Comparison of ENCODE assay signal across 8 cellular contexts in the genomic region with DNA sequence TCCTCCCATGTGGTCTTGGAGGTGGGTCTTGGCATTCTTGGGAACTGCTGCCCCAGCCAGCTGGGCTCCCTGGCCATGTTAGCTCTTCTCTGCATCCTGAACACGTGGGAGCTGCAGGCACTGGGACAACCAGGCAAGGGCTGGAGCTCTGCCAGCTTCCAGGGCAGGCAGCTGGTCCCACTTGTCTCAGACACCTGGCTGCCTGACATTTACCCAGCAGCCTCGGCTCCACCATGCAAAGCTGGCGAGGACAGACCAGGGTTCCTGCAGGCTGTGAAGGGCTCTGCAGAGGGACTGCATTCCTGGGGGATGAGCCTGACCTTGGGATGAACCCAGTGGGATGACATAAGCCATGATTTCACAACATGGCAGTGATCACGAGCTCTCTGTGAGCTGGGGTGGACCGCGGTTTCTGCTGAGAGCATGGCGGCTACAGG.
DNase-seq lines count a peak whose midpoint lies in the region; ATAC-seq, FAIRE-seq and TF ChIP-seq lines count a peak whose summit lies in the region.

No MANE protein-coding gene starts in this region.

- H3K27me3 ChIP-seq in foreskin keratinocyte (no peaks in the 10 kb centered on the region), pancreas (no peaks in the 10 kb centered on the region)

- ATAC-seq in foreskin keratinocyte (peak; percentile 75), pancreas (peak in 2 of 4 donors; percentile 27 to 44)

- 42 to 52% methylated on average over 7 of the region's 7 CpGs for WGBS in pancreas, 2 donors

- no peak for TF ChIP-seq CTCF in foreskin keratinocyte (conservative IDR thresholded peaks at IDR 0.05)
- TF ChIP-seq CTCF in pancreas (IDR thresholded peaks at IDR 0.05), result no peak
- no peak for TF ChIP-seq CTCF in CD14-positive monocyte (IDR thresholded peaks at IDR 0.05)

- H3K36me3 Mint-ChIP-seq in CD14-positive monocyte, result no peaks in the 10 kb centered on the region

- H3K27me3 Mint-ChIP-seq in CD14-positive monocyte (ENCODE audit: low read depth in 3 of 3), result peaks cover 1 to 4% (median 2%) of the 10 kb centered on the region in 3 donors

- H3K4me1 ChIP-seq in foreskin keratinocyte, result peaks cover 7% of the 10 kb centered on the region
- H3K4me1 ChIP-seq in pancreas, result no peaks in the 10 kb centered on the region

- no peak overlapping the region for H3K27ac Mint-ChIP-seq in CD14-positive monocyte

- no peak overlapping the region for H3K27ac ChIP-seq in foreskin keratinocyte
- H3K27ac ChIP-seq in pancreas, result no peak overlapping the region

- no peak overlapping the region for H3K4me3 ChIP-seq in pancreas

- intact Hi-C loops in pancreas (cut with DNase I) (no loop called here), CD14-positive monocyte (cut with micrococcal nuclease) (no loop called here)

- no peaks in the 10 kb centered on the region for H3K4me1 Mint-ChIP-seq in CD14-positive monocyte

- H3K9me3 Mint-ChIP-seq in CD14-positive monocyte, result peaks cover 0 to 15% (median 5%) of the 10 kb centered on the region in 7 donors

- DNase-seq in DMS 273 (lab: John Stamatoyannopoulos, UW; ENCODE audit: unreplicated experiment) (peak; percentile 59), RCC 7860 (ENCODE audit: low spot score) (peak; percentile 28), foreskin keratinocyte (peak; percentile 65 to 80), pancreas (peak in 4 of 6 donors; percentile 18 to 60 (median 32)), CD14-positive monocyte (ENCODE audit: low spot score) (no peak)
- no peak for DNase-seq in NK-92 treated with Interleukin-12 subunit alpha and Interleukin-12 subunit beta, amount 100 ng/mL, for 24 hours (lab: John Stamatoyannopoulos, UW)
- DNase-seq in activated CD4-positive, alpha-beta T cell treated with anti-CD3 and anti-CD28 coated beads, Interleukin-2, amount 50 U/mL, for 1 hour, result no peak
- no peak for DNase-seq in activated CD8-positive, alpha-beta memory T cell treated with anti-CD3 and anti-CD28 coated beads for 24 hours

- H3K9me3 ChIP-seq in pancreas, result no peaks in the 10 kb centered on the region

- no peak overlapping the region for H3K4me3 Mint-ChIP-seq in CD14-positive monocyte

- no peaks in the 10 kb centered on the region for H3K36me3 ChIP-seq in pancreas

- FAIRE-seq in RCC 7860 (lab: Jason Lieb, UNC) (no peak), pancreas (lab: Jason Lieb, UNC) (no peak)

Comparison
In these comparisons a context has a peak if more than half of its experiments do, and no peak if none do; other contexts are left out.
1. DNase-seq: peak in DMS 273 (single experiment), RCC 7860 (single experiment), foreskin keratinocyte (2 of 2) and pancreas (4 of 6); none in NK-92 treated with Interleukin-12 subunit alpha and Interleukin-12 subunit beta, amount 100 ng/mL, for 24 hours (single experiment), CD14-positive monocyte (single experiment), activated CD4-positive, alpha-beta T cell treated with anti-CD3 and anti-CD28 coated beads, Interleukin-2, amount 50 U/mL, for 1 hour (single experiment) and activated CD8-positive, alpha-beta memory T cell treated with anti-CD3 and anti-CD28 coated beads for 24 hours (single experiment).